8 cellular contexts compared by ENCODE assay signal in genomic region chr7:151342102-151342646, GRCh38. TPM values are rescaled to one million over a fixed set of nuclear protein-coding genes. Genes with fewer than 3 reads are reported as not detected.
A peak's percentile ranks its signal among the peaks of the same experiment; 100 is the strongest.
DNase-seq lines count a peak whose midpoint lies in the region; ATAC-seq, FAIRE-seq and TF ChIP-seq lines count a peak whose summit lies in the region.

No MANE protein-coding gene starts in this region.

- no peaks in the 10 kb centered on the region for H3K9me2 ChIP-seq in MM.1S (replicated peaks; ENCODE audit: insufficient read depth, low read length)

- peak overlapping the region; percentile 68 for H3K4me3 ChIP-seq in MM.1S (ENCODE audit: low read length)

- no peaks in the 10 kb centered on the region for H4K20me1 ChIP-seq in MM.1S (ENCODE audit: insufficient read depth, low read length)

- H3K9ac ChIP-seq in MM.1S (ENCODE audit: low read length): peak overlapping the region; percentile 57

- H2AFZ ChIP-seq in MM.1S (ENCODE audit: low read length): peak overlapping the region; percentile 54; the same call in 1 of the 2 replicates

- peaks cover 34% of the 10 kb centered on the region for H3K36me3 Mint-ChIP-seq in dendritic cell treated with granulocyte-macrophage colony-stimulating factor and Interleukin-4, amounts not matched to agents 40 ng/mL and 50 ng/mL, for 4 days (ENCODE audit: low read depth)
- peaks cover 7% of the 10 kb centered on the region for H3K36me3 Mint-ChIP-seq in natural killer cell

- peaks cover 19% of the 10 kb centered on the region for H3K4me1 ChIP-seq in MM.1S (ENCODE audit: low read length)

- no peaks in the 10 kb centered on the region for H3K27me3 Mint-ChIP-seq in dendritic cell treated with granulocyte-macrophage colony-stimulating factor and Interleukin-4, amounts not matched to agents 40 ng/mL and 50 ng/mL, for 4 days
- H3K27me3 Mint-ChIP-seq in natural killer cell (ENCODE audit: low read depth in 2 of 2): no peaks in the 10 kb centered on the region

- FAIRE-seq in GM12892 (lab: Jason Lieb, UNC): peak; percentile 76

- H3K4me2 ChIP-seq in MM.1S (ENCODE audit: low read depth, low read length): peak overlapping the region; percentile 67

- H3K4me1 Mint-ChIP-seq in dendritic cell treated with granulocyte-macrophage colony-stimulating factor and Interleukin-4, amounts not matched to agents 40 ng/mL and 50 ng/mL, for 4 days (ENCODE audit: low read depth): peaks cover 37% of the 10 kb centered on the region
- peaks cover 14 to 25% of the 10 kb centered on the region in 2 donors for H3K4me1 Mint-ChIP-seq in natural killer cell

- ATAC-seq in GM21737 (IDR thresholded peaks at IDR 0.05; ENCODE audit: unreplicated experiment) (peak; percentile 59), natural killer cell (peak; percentile 47 to 61 (median 48))

- TF ChIP-seq POLR2A in GM12892 (IDR thresholded peaks at IDR 0.05; ENCODE audit: low read depth, low read length): no peak

- peak overlapping the region; percentile 93 for H3K27ac Mint-ChIP-seq in dendritic cell treated with granulocyte-macrophage colony-stimulating factor and Interleukin-4, amounts not matched to agents 40 ng/mL and 50 ng/mL, for 4 days
- H3K27ac Mint-ChIP-seq in natural killer cell: peak overlapping the region; percentile 91 to 96

- peak overlapping the region; percentile 24; the same call in 1 of the 2 replicates for H3K27ac ChIP-seq in MM.1S (ENCODE audit: low read length)

- 0 out of 2 replicates have a peak, but pooled peaks cover 4% of the 10 kb centered on the region for H3K36me3 ChIP-seq in MM.1S (replicated peaks; ENCODE audit: insufficient read depth, low read length)

- peak overlapping the region; percentile 84 for H3K4me3 Mint-ChIP-seq in dendritic cell treated with granulocyte-macrophage colony-stimulating factor and Interleukin-4, amounts not matched to agents 40 ng/mL and 50 ng/mL, for 4 days
- peak overlapping the region; percentile 95 for H3K4me3 Mint-ChIP-seq in natural killer cell

- DNase-seq in GM12892 (ENCODE audit: insufficient read length) (no peak), MM.1S (peak; percentile 77), natural killer cell (no peak), NCI-H2171 (lab: John Stamatoyannopoulos, UW) (no peak), NCI-H1694 (lab: John Stamatoyannopoulos, UW) (no peak), ecto neural progenitor cell (ENCODE audit: low spot score) (no peak)

- peaks cover 34% of the 10 kb centered on the region for H3F3A ChIP-seq in MM.1S (ENCODE audit: insufficient read depth, low read length)

- no peaks in the 10 kb centered on the region for H3K9me3 ChIP-seq in MM.1S (replicated peaks; ENCODE audit: insufficient read depth, low read length)

- no peaks in the 10 kb centered on the region for H3K9me3 Mint-ChIP-seq in dendritic cell treated with granulocyte-macrophage colony-stimulating factor and Interleukin-4, amounts not matched to agents 40 ng/mL and 50 ng/mL, for 4 days
- no peaks in the 10 kb centered on the region for H3K9me3 Mint-ChIP-seq in natural killer cell

- intact Hi-C loops in dendritic cell treated with granulocyte-macrophage colony-stimulating factor and Interleukin-4, amounts not matched to agents 40 ng/mL and 50 ng/mL, for 4 days (cut with micrococcal nuclease): loop anchor here (1.0 kb wide), 1 partner anchor 8 kb away; no protein-coding TSS in a partner anchor
- intact Hi-C loops in natural killer cell (cut with micrococcal nuclease): loop anchor here (1.0 to 10.0 kb wide), 4 partner anchors 8 to 260 kb away; partner anchors contain the start of genes ABCF2, FASTK, RHEB and TMUB1

- H3K79me2 ChIP-seq in MM.1S (ENCODE audit: low read length): peaks cover 4% of the 10 kb centered on the region

- no peaks in the 10 kb centered on the region for H3K27me3 ChIP-seq in MM.1S (replicated peaks; ENCODE audit: insufficient read depth, low read length)

- TF ChIP-seq CTCF in MM.1S (IDR thresholded peaks at IDR 0.05; ENCODE audit: low read length) (no peak; the same call in 1 of the 2 replicates), natural killer cell (IDR thresholded peaks at IDR 0.05) (no peak)

RNA-seq across cellular contexts. Expression of gene NUB1, which starts 0.6 kb away (rescaled TPM):
- 46.7 TPM for polyA plus RNA-seq in GM12892 (2012; ENCODE audit: missing spikeins)
- 100 to 1,000 TPM; 110 to 113 (median 111) TPM for total RNA-seq in natural killer cell
